In genomic region chr12:116578051-116578450, GRCh38 we compare ENCODE assay signal across 1 cellular context.
TF ChIP-seq lines count a peak whose summit lies in the region.

No MANE protein-coding gene starts in this region.

TF ChIP-seq in WTC11, 78 proteins besides CTCF, POLR2A, EP300 and RAD21 (continued from another document):
- TF ChIP-seq CDX4 (CRISPR knock-in tag; IDR thresholded peaks at IDR 0.05; ENCODE audit: borderline replicate concordance) = no peak
